4 cellular contexts compared by ENCODE assay signal in genomic region chr7:73327449-73327848, GRCh38. TPM values are rescaled to one million over a fixed set of nuclear protein-coding genes. Genes with fewer than 3 reads are reported as not detected.
"Had no signal": no experiment of that assay in that cellular context is flagged by ENCODE, and none has a peak within 500 bp of the region (broad histone marks: within the 10 kb centered on the region; RNA-seq: fewer than 3 reads in every experiment).

No MANE protein-coding gene starts in this region.

RNA-seq across cellular contexts. Expression of gene TRIM50, which starts 0.4 kb away (rescaled TPM):
- total RNA-seq: HT-29, HT1080, IMR-90 had no signal
- polyA plus RNA-seq: IgD-negative memory B cell, IMR-90 had no signal

RNA-seq across cellular contexts. Expression of gene FKBP6, which starts 0.5 kb away (rescaled TPM):
- total RNA-seq: HT-29, HT1080, IMR-90 had no signal
- polyA plus RNA-seq: IgD-negative memory B cell, IMR-90 had no signal
